ENCODE assay signal across 16 cellular contexts in the genomic region with DNA sequence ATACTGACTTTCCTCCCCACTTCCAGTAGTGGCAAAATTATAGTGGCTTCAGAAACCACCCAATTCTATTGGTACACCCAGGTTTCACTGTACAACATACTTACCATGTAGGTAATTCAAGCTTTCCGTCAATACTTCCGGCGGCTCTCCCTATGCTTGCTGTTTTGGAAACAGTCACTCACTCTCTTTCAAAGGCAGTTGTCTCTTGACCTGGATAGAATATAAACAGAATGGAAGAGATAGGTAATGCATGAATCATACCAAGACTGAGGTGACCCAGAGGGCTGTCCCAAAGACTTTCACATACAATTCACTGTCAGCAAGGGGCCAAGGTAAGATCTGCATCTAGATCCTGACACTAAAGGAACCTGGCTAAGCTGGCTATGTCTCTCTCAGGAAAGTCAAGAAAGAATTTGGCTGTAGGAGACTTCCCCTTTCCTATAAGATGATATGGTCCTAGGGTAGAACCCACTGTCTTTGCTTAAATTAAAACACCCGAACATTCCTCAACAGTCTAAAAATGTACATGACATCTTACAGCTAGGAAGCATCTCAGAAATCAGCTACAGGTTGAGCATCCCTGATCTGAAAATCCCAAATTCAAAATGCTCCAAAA. TPM values are rescaled to one million over a fixed set of nuclear protein-coding genes. Genes with fewer than 3 reads are reported as not detected.
DNase-seq lines count a peak whose midpoint lies in the region; ATAC-seq lines count a peak whose summit lies in the region.
"Had no signal": no experiment of that assay in that cellular context is flagged by ENCODE, and none has a peak within 500 bp of the region (broad histone marks: within the 10 kb centered on the region; RNA-seq: fewer than 3 reads in every experiment).

No MANE protein-coding gene starts in this region.

- H3K4me1 ChIP-seq in CD8-positive, alpha-beta memory T cell (ENCODE audit: insufficient read depth, low read length) = peaks cover 34% of the 10 kb centered on the region

- no peak overlapping the region for H3K4me3 Mint-ChIP-seq in activated CD4-positive, alpha-beta T cell treated with anti-CD3 and anti-CD28 coated beads for 36 hours
- H3K4me3 Mint-ChIP-seq in CD8-positive, alpha-beta memory T cell = peak overlapping the region in 2 of 7 donors; percentile 15 to 39
- H3K4me3 Mint-ChIP-seq: GM23338, type B pancreatic cell had no signal

- POLR2A ChIA-PET in activated CD4-positive, alpha-beta T cell treated with anti-CD3 and anti-CD28 coated beads for 36 hours (lab: Charles Lee) = no interaction called here
- POLR2A ChIA-PET in CD8-positive, alpha-beta memory T cell (lab: Charles Lee) = interaction anchor here (0.6 kb wide), 1 partner anchor 10 kb away, joined by 4 read pairs; no protein-coding TSS in a partner anchor

- H3K4me1 Mint-ChIP-seq in activated CD4-positive, alpha-beta T cell treated with anti-CD3 and anti-CD28 coated beads for 36 hours = peaks cover 54% of the 10 kb centered on the region
- H3K4me1 Mint-ChIP-seq in CD8-positive, alpha-beta memory T cell = peaks cover 48 to 62% (median 56%) of the 10 kb centered on the region in 3 donors

- no peak overlapping the region for H3K4me3 ChIP-seq in CD8-positive, alpha-beta memory T cell (ENCODE audit: low read length)
- H3K4me3 ChIP-seq: esophagus squamous epithelium, GM23338, lower lobe of right lung, SJSA1 had no signal

- ATAC-seq in activated CD4-positive, alpha-beta T cell treated with anti-CD3 and anti-CD28 coated beads for 36 hours = peak; percentile 67
- no peak for ATAC-seq in HG02884 (IDR thresholded peaks at IDR 0.05; ENCODE audit: unreplicated experiment)
- ATAC-seq: GM23338, lower lobe of right lung had no signal

- H3K27me3 Mint-ChIP-seq in activated CD4-positive, alpha-beta T cell treated with anti-CD3 and anti-CD28 coated beads for 36 hours = no peaks in the 10 kb centered on the region
- peaks cover 0 to 1% of the 10 kb centered on the region in 2 donors for H3K27me3 Mint-ChIP-seq in CD8-positive, alpha-beta memory T cell
- H3K27me3 Mint-ChIP-seq: type B pancreatic cell had no signal

- H3K9me3 Mint-ChIP-seq in activated CD4-positive, alpha-beta T cell treated with anti-CD3 and anti-CD28 coated beads for 36 hours (ENCODE audit: low read depth) = no peaks in the 10 kb centered on the region
- no peaks in the 10 kb centered on the region for H3K9me3 Mint-ChIP-seq in CD8-positive, alpha-beta memory T cell
- H3K9me3 Mint-ChIP-seq: GM23338, type B pancreatic cell had no signal

- no peak overlapping the region for H3K27ac ChIP-seq in CD8-positive, alpha-beta memory T cell (ENCODE audit: low read depth, low read length)
- peak overlapping the region; percentile 1 for H3K27ac ChIP-seq in epithelial cell of prostate
- H3K27ac ChIP-seq: esophagus squamous epithelium, lower lobe of right lung, SJSA1 had no signal

- intact Hi-C loops in activated CD4-positive, alpha-beta T cell treated with anti-CD3 and anti-CD28 coated beads for 36 hours (cut with DNase I, micrococcal nuclease) = loop anchor here in 1 of 2 experiments (10.0 kb wide), 1 partner anchor 426 kb away; a partner anchor contains a TSS

- H3K36me3 ChIP-seq in CD8-positive, alpha-beta memory T cell (ENCODE audit: insufficient read depth, low read length) = peaks cover 3% of the 10 kb centered on the region

- H3K9me3 ChIP-seq in CD8-positive, alpha-beta memory T cell (ENCODE audit: low read length) = no peaks in the 10 kb centered on the region
- H3K9me3 ChIP-seq: esophagus squamous epithelium, lower lobe of right lung, SJSA1 had no signal

- H3K36me3 Mint-ChIP-seq in activated CD4-positive, alpha-beta T cell treated with anti-CD3 and anti-CD28 coated beads for 36 hours (ENCODE audit: low read depth) = peaks cover 15% of the 10 kb centered on the region
- peaks cover 3 to 30% (median 4%) of the 10 kb centered on the region in 3 donors for H3K36me3 Mint-ChIP-seq in CD8-positive, alpha-beta memory T cell

- peak overlapping the region; percentile 6 for H3K27ac Mint-ChIP-seq in activated CD4-positive, alpha-beta T cell treated with anti-CD3 and anti-CD28 coated beads for 36 hours
- peak overlapping the region in 7 of 8 donors; percentile 17 to 90 (median 71) for H3K27ac Mint-ChIP-seq in CD8-positive, alpha-beta memory T cell
- H3K27ac Mint-ChIP-seq: GM23338, type B pancreatic cell had no signal

- CTCF ChIA-PET in activated CD4-positive, alpha-beta T cell treated with anti-CD3 and anti-CD28 coated beads for 36 hours (lab: Charles Lee) = interaction anchor here (0.9 to 9.4 kb wide), 4 partner anchors 9 to 76 kb away, joined by 3 to 73 read pairs (median 24); no protein-coding TSS in a partner anchor
- CTCF ChIA-PET in CD8-positive, alpha-beta memory T cell (lab: Charles Lee) = interaction anchor here (1.3 to 7.5 kb wide), 5 partner anchors 9 to 75 kb away, joined by 3 to 37 read pairs (median 6); no protein-coding TSS in a partner anchor

- DNase-seq in activated CD4-positive, alpha-beta T cell treated with anti-CD3 and anti-CD28 coated beads for 36 hours = peak; percentile 55
- no peak for DNase-seq in activated CD4-positive, alpha-beta T cell treated with anti-CD3 and anti-CD28 coated beads for 1 hour
- no peak for DNase-seq in CD8-positive, alpha-beta memory T cell
- peak; percentile 20 to 40 for DNase-seq in activated CD4-positive, alpha-beta T cell treated with anti-CD3 and anti-CD28 coated beads, Interleukin-2, amount 50 U/mL, for 48 hours
- no peak for DNase-seq in epithelial cell of prostate (ENCODE audit: low read depth, low spot score)
- no peak for DNase-seq in NCI-H82 (lab: John Stamatoyannopoulos, UW)
- DNase-seq in hypothalamus (lab: John Stamatoyannopoulos, UW) = no peak
- DNase-seq: C1 segment of cervical spinal cord, esophagus squamous epithelium, lower lobe of right lung, NCI-H187, NCI-H510A treated with DMSO at 0.1 percent for 48 hours had no signal

- H3K27me3 ChIP-seq in CD8-positive, alpha-beta memory T cell (ENCODE audit: insufficient read depth, low read length, poor library complexity, severe bottlenecking) = no peaks in the 10 kb centered on the region
- H3K27me3 ChIP-seq: esophagus squamous epithelium, SJSA1 had no signal

RNA-seq across cellular contexts. Expression of a gene that starts 59.6 kb away (rescaled TPM):
- 10 to 100 TPM; 13.2 to 13.6 TPM for total RNA-seq in activated CD4-positive, alpha-beta T cell treated with anti-CD3 and anti-CD28 coated beads for 36 hours
- total RNA-seq in CD8-positive, alpha-beta memory T cell = 10 to 100 TPM; 19.5 to 19.6 TPM
- 32.8 TPM for polyA plus RNA-seq in CD8-positive, alpha-beta memory T cell

Comparison
In these comparisons a context has a peak if more than half of its experiments do, and no peak if none do; other contexts are left out.
1. DNase-seq: peak in activated CD4-positive, alpha-beta T cell treated with anti-CD3 and anti-CD28 coated beads for 36 hours (single experiment) and activated CD4-positive, alpha-beta T cell treated with anti-CD3 and anti-CD28 coated beads, Interleukin-2, amount 50 U/mL, for 48 hours (2 of 2); none in activated CD4-positive, alpha-beta T cell treated with anti-CD3 and anti-CD28 coated beads for 1 hour (single experiment), CD8-positive, alpha-beta memory T cell (0 of 5), epithelial cell of prostate (single experiment), NCI-H82 (single experiment) and hypothalamus (0 of 51).